ENCODE assay signal across 8 cellular contexts in genomic region chr2:740446-741293, GRCh38.
DNase-seq lines count a peak whose midpoint lies in the region; ATAC-seq, FAIRE-seq and TF ChIP-seq lines count a peak whose summit lies in the region.

No MANE protein-coding gene starts in this region.

- H3K9me3 ChIP-seq in duodenal mucosa (ENCODE audit: control insufficient read depth in 1 of 2, low read length in 2 of 2): no peaks in the 10 kb centered on the region
- H3K9me3 ChIP-seq in HepG2 (ENCODE audit: low read length): no peaks in the 10 kb centered on the region
- no peaks in the 10 kb centered on the region for H3K9me3 ChIP-seq in OCI-LY7 (ENCODE audit: low read length)

- CTCF ChIA-PET in AG04449 (lab: Yijun Ruan, JAX) (interaction anchor here (0.8 to 1.1 kb wide), 3 partner anchors 9 to 26 kb away, joined by 3 to 4 read pairs (median 3); no protein-coding TSS in a partner anchor), HepG2 (lab: Yijun Ruan, JAX; ENCODE audit: low intra/inter-chr PET ratio, low total read pairs) (no interaction called here), OCI-LY7 (lab: Charles Lee; ENCODE audit: unreplicated experiment) (no interaction called here)
- CTCF ChIA-PET in activated CD4-positive, alpha-beta T cell treated with anti-CD3 and anti-CD28 coated beads for 36 hours (lab: Charles Lee): interaction anchor here (0.5 kb wide), 1 partner anchor 77 kb away, joined by 3 read pairs; no protein-coding TSS in a partner anchor

- no peak overlapping the region for H3K27ac Mint-ChIP-seq in activated CD4-positive, alpha-beta T cell treated with anti-CD3 and anti-CD28 coated beads for 36 hours

- H3K27ac ChIP-seq in duodenal mucosa (ENCODE audit: low read depth, low read length) (no peak overlapping the region), HepG2 (ENCODE audit: extremely low read length, insufficient read depth, low read length) (no peak overlapping the region), OCI-LY7 (ENCODE audit: low read depth, low read length, poor library complexity, severe bottlenecking) (no peak overlapping the region)

- H3K79me2 ChIP-seq in HepG2 (ENCODE audit: insufficient read depth, low read length) (no peaks in the 10 kb centered on the region), OCI-LY7 (ENCODE audit: insufficient read depth, low read depth, low read length) (no peaks in the 10 kb centered on the region)

- H3K27me3 Mint-ChIP-seq in activated CD4-positive, alpha-beta T cell treated with anti-CD3 and anti-CD28 coated beads for 36 hours: peaks cover 26% of the 10 kb centered on the region

- H3K9me3 Mint-ChIP-seq in activated CD4-positive, alpha-beta T cell treated with anti-CD3 and anti-CD28 coated beads for 36 hours (ENCODE audit: low read depth): no peaks in the 10 kb centered on the region

- TF ChIP-seq RAD21 in HepG2 (CRISPR knock-in tag; IDR thresholded peaks at IDR 0.05): no peak

- H2AFZ ChIP-seq in HepG2 (ENCODE audit: low read length) (peak overlapping the region; percentile 64), OCI-LY7 (ENCODE audit: low read length) (no peak overlapping the region)

- H4K20me1 ChIP-seq in HepG2 (ENCODE audit: insufficient read depth, low read length) (no peaks in the 10 kb centered on the region; the same call in 1 of the 2 replicates), OCI-LY7 (ENCODE audit: insufficient read depth, low read length) (no peaks in the 10 kb centered on the region)

- H3K4me3 ChIP-seq in AG04449 (ENCODE audit: low read depth, low read length): peak overlapping the region; percentile 61
- H3K4me3 ChIP-seq in duodenal mucosa (ENCODE audit: low read depth in 1 of 2, low read length in 2 of 2): peak overlapping the region; percentile 57 to 73
- peak overlapping the region; percentile 22 to 72 (median 50); a peak in 5 of 6 replicates for H3K4me3 ChIP-seq in HepG2 (replicated peaks in 1 of 3; ENCODE audit: insufficient read depth in 1 of 3, low read depth in 2 of 3, low read length in 3 of 3)
- H3K4me3 ChIP-seq in OCI-LY7 (ENCODE audit: low read depth, low read length, poor library complexity, severe bottlenecking): no peak overlapping the region

- TF ChIP-seq CTCF in AG04449 (IDR thresholded peaks at IDR 0.05; ENCODE audit: insufficient read depth, low read length, missing control alignments) (no peak), HepG2 (CRISPR knock-in tag; IDR thresholded peaks at IDR 0.05) (peak; percentile 42; the same call in 1 of the 2 replicates), OCI-LY7 (conservative IDR thresholded peaks at IDR 0.05; ENCODE audit: low read length) (no peak)

- H3K36me3 Mint-ChIP-seq in activated CD4-positive, alpha-beta T cell treated with anti-CD3 and anti-CD28 coated beads for 36 hours (ENCODE audit: low read depth): no peaks in the 10 kb centered on the region

- H3K36me3 ChIP-seq in duodenal mucosa (ENCODE audit: control insufficient read depth in 1 of 2, insufficient read depth in 2 of 2, low read length in 2 of 2) (no peaks in the 10 kb centered on the region), HepG2 (replicated peaks in 1 of 2; ENCODE audit: control insufficient read depth in 1 of 2, insufficient read depth in 2 of 2, low read length in 2 of 2) (no peaks in the 10 kb centered on the region), OCI-LY7 (ENCODE audit: insufficient read depth, low read length) (no peaks in the 10 kb centered on the region)

- ATAC-seq in GM19395 (IDR thresholded peaks at IDR 0.05; ENCODE audit: unreplicated experiment) (peak; percentile 63), HepG2 (peak; percentile 81)
- ATAC-seq in activated CD4-positive, alpha-beta T cell treated with anti-CD3 and anti-CD28 coated beads for 36 hours: no peak

- no peak for TF ChIP-seq POLR2A in HepG2 (IDR thresholded peaks at IDR 0.05; ENCODE audit: insufficient read depth in 1 of 2, low read depth in 2 of 2, low read length in 2 of 2)

- H3K4me2 ChIP-seq in HepG2 (ENCODE audit: low read depth, low read length) (peak overlapping the region; percentile 72), OCI-LY7 (ENCODE audit: low read length) (no peak overlapping the region)

- peaks cover 4% of the 10 kb centered on the region for H3K4me1 Mint-ChIP-seq in activated CD4-positive, alpha-beta T cell treated with anti-CD3 and anti-CD28 coated beads for 36 hours

- POLR2A ChIA-PET in AG04449 (lab: Yijun Ruan, JAX): interaction anchor here (0.8 to 1.0 kb wide), 2 partner anchors 64 to 65 kb away, joined by 3 to 5 read pairs; partner anchors contain the start of gene TMEM18
- POLR2A ChIA-PET in activated CD4-positive, alpha-beta T cell treated with anti-CD3 and anti-CD28 coated beads for 36 hours (lab: Charles Lee): interaction anchor here (0.7 kb wide), 1 partner anchor 778 kb away, joined by 3 read pairs; no protein-coding TSS in a partner anchor
- POLR2A ChIA-PET in HepG2 (lab: Yijun Ruan, JAX): interaction anchor here (0.8 kb wide), 1 partner anchor 64 kb away, joined by 4 read pairs; the partner anchor contains the start of gene TMEM18
- POLR2A ChIA-PET in OCI-LY7 (lab: Charles Lee): interaction anchor here (0.7 kb wide), 3 partner anchors 9 to 680 kb away, joined by 3 read pairs; no protein-coding TSS in a partner anchor

- in situ Hi-C loops in HepG2 (cut with HindIII; ENCODE audit: extremely low pct_ligation_motif_present, low pct_unique_long_range_greater_than_20kb): no loop called here

- peaks cover 0 to 14% of the 10 kb centered on the region in 2 donors for H3K4me1 ChIP-seq in duodenal mucosa (ENCODE audit: control insufficient read depth in 1 of 2, insufficient read depth in 2 of 2, low read length in 2 of 2)
- H3K4me1 ChIP-seq in HepG2 (ENCODE audit: insufficient read depth, low read length): peaks cover 8% of the 10 kb centered on the region; the same call in 1 of the 2 replicates
- H3K4me1 ChIP-seq in OCI-LY7 (ENCODE audit: insufficient read depth, low read length, poor library complexity, severe bottlenecking): no peaks in the 10 kb centered on the region

- intact Hi-C loops in activated CD4-positive, alpha-beta T cell treated with anti-CD3 and anti-CD28 coated beads for 36 hours (cut with DNase I, micrococcal nuclease): loop anchor here in 1 of 2 experiments (1.0 kb wide), 1 partner anchor 63 kb away; the partner anchor contains the start of gene TMEM18
- intact Hi-C loops in HepG2 (cut with micrococcal nuclease; ENCODE audit: unreplicated experiment) (loop anchor here (1.0 kb wide), 1 partner anchor 63 kb away; the partner anchor contains the start of gene TMEM18), OCI-LY7 (cut with micrococcal nuclease; ENCODE audit: unreplicated experiment) (no loop called here)

- DNase-seq in AG04449 (ENCODE audit: low read depth, low spot score) (peak; percentile 74), NCI-H146 treated with DMSO at 0.1 percent for 48 hours (lab: John Stamatoyannopoulos, UW; ENCODE audit: unreplicated experiment) (peak; percentile 77), HepG2 (ENCODE audit: low spot score) (peak; percentile 85), OCI-LY7 (ENCODE audit: low spot score) (no peak)
- DNase-seq in activated CD4-positive, alpha-beta T cell treated with anti-CD3 and anti-CD28 coated beads for 36 hours: peak; percentile 74
- DNase-seq in stimulated activated CD4-positive, alpha-beta T cell treated with anti-CD3 and anti-CD28 coated beads, Interleukin-2, amount 100 ng/mL, for 48 hours: peak; percentile 18 to 62

- peaks cover 0 to 11% of the 10 kb centered on the region in 2 donors for H3K27me3 ChIP-seq in duodenal mucosa (ENCODE audit: control insufficient read depth in 1 of 2, insufficient read depth in 2 of 2, low read length in 2 of 2)
- peaks cover 1 to 13% of the 10 kb centered on the region in 2 experiments; a peak in 3 of 5 replicates for H3K27me3 ChIP-seq in HepG2 (ENCODE audit: control insufficient read depth in 1 of 2, insufficient read depth in 2 of 2, low read length in 2 of 2)

- peak overlapping the region in 1 of 2 donors; percentile 47 for H3K9ac ChIP-seq in duodenal mucosa (ENCODE audit: low read depth in 1 of 2, low read length in 2 of 2)
- peak overlapping the region; percentile 18; the same call in 1 of the 2 replicates for H3K9ac ChIP-seq in HepG2 (ENCODE audit: insufficient read depth, low read depth, low read length)

- FAIRE-seq in HepG2 (lab: Jason Lieb, UNC): peak; percentile 80

- H3K9me2 ChIP-seq in OCI-LY7 (ENCODE audit: insufficient read depth, low read length): no peaks in the 10 kb centered on the region

- peak overlapping the region; percentile 67 for H3K4me3 Mint-ChIP-seq in activated CD4-positive, alpha-beta T cell treated with anti-CD3 and anti-CD28 coated beads for 36 hours

- TF ChIP-seq EP300 in HepG2 (IDR thresholded peaks at IDR 0.05; ENCODE audit: low read depth in 2 of 2, low read length in 2 of 2) (no peak), HepG2 (CRISPR knock-in tag; IDR thresholded peaks at IDR 0.05; ENCODE audit: borderline replicate concordance) (no peak)

- WGBS in HepG2 (ENCODE audit: low lambda C conversion rate): 4% methylated on average over 27 of the region's 39 CpGs

- BruUV-seq in HepG2 (replicated peaks; lab: Mats Ljungman, UMichigan) (no TSS peak), OCI-LY7 (replicated peaks; lab: Mats Ljungman, UMichigan) (no TSS peak)

TF ChIP-seq in HepG2, 621 proteins besides CTCF, POLR2A, EP300 and RAD21 (continues in another document):
- TF ChIP-seq HNRNPUL1 (IDR thresholded peaks at IDR 0.05; ENCODE audit: low read depth, low read length) (no peak), EHMT2 (IDR thresholded peaks at IDR 0.05; ENCODE audit: borderline replicate concordance, low read depth, low read length) (no peak)

Comparison
In these comparisons a context has a peak if more than half of its experiments do, and no peak if none do; other contexts are left out.
1. CTCF ChIA-PET loops: an anchor here in AG04449 (0.8 to 1.1 kb wide) and activated CD4-positive, alpha-beta T cell treated with anti-CD3 and anti-CD28 coated beads for 36 hours (0.5 kb wide); none called in HepG2 and OCI-LY7.